16 cellular contexts compared by ENCODE assay signal in genomic region chr2:160968183-160968582, GRCh38.
DNase-seq lines count a peak whose midpoint lies in the region; ATAC-seq, FAIRE-seq and TF ChIP-seq lines count a peak whose summit lies in the region.
"Had no signal": no experiment of that assay in that cellular context is flagged by ENCODE, and none has a peak within 500 bp of the region (broad histone marks: within the 10 kb centered on the region; RNA-seq: fewer than 3 reads in every experiment).

No MANE protein-coding gene starts in this region.

- no peaks in the 10 kb centered on the region for H3K27me3 ChIP-seq in adipocyte (replicated peaks; ENCODE audit: control insufficient read depth, insufficient read depth, low read length)
- H3K27me3 ChIP-seq in HAP-1 (ENCODE audit: low read depth): no peaks in the 10 kb centered on the region

- FAIRE-seq in GM12892 (lab: Jason Lieb, UNC): no peak
- FAIRE-seq: K562 had no signal

- H3K9ac ChIP-seq in adipocyte (ENCODE audit: low read length): peak overlapping the region; percentile 17

- in situ Hi-C loops in HAP-1 (cut with MboI; ENCODE audit: low sequenced_read_pairs): no loop called here

- no peak for TF ChIP-seq POLR2A in GM12892 (IDR thresholded peaks at IDR 0.05; ENCODE audit: low read depth, low read length)

- peaks cover 30% of the 10 kb centered on the region for H3K4me1 Mint-ChIP-seq in osteocyte (ENCODE audit: unreplicated experiment)

- H3K4me3 ChIP-seq in AG10803 (ENCODE audit: low read length): no peak overlapping the region
- no peak overlapping the region for H3K4me3 ChIP-seq in adipocyte (ENCODE audit: low read length)
- H3K4me3 ChIP-seq in fibroblast of pulmonary artery (replicated peaks; ENCODE audit: low read depth, low read length): no peak overlapping the region
- H3K4me3 ChIP-seq in HAP-1: no peak overlapping the region
- H3K4me3 ChIP-seq: K562 had no signal

- peak overlapping the region; percentile 21 for H3K27ac Mint-ChIP-seq in osteocyte (ENCODE audit: unreplicated experiment)
- H3K27ac Mint-ChIP-seq: CD14-positive monocyte, H9 had no signal

- no peaks in the 10 kb centered on the region for H3K9me3 Mint-ChIP-seq in osteocyte (ENCODE audit: unreplicated experiment)
- H3K9me3 Mint-ChIP-seq: H9 had no signal

- no peak for TF ChIP-seq CTCF in AG10803 (conservative IDR thresholded peaks at IDR 0.05; ENCODE audit: low read length)
- TF ChIP-seq CTCF in fibroblast of pulmonary artery (IDR thresholded peaks at IDR 0.05; ENCODE audit: low read length, missing control alignments): no peak
- TF ChIP-seq CTCF in osteocyte (IDR thresholded peaks at IDR 0.05): no peak

- DNase-seq in AG10803 (ENCODE audit: low read depth) (peak; percentile 34), adipocyte (ENCODE audit: low read depth) (peak; percentile 74), fibroblast of pulmonary artery (ENCODE audit: low read depth) (peak; percentile 40), osteocyte (ENCODE audit: extremely low spot score, unreplicated experiment) (no peak), DMS 273 (lab: John Stamatoyannopoulos, UW; ENCODE audit: unreplicated experiment) (no peak), HAP-1 (ENCODE audit: low spot score in 2 of 2) (no peak), GM12892 (ENCODE audit: insufficient read length) (no peak)
- DNase-seq: H9, MV-4-11, NCI-H1417, NCI-H187 treated with DMSO at 0.1 percent for 48 hours, NCI-H526 treated with DMSO at 0.1 percent for 48 hours, SHP77 had no signal

- H3K4me3 Mint-ChIP-seq in osteocyte (ENCODE audit: unreplicated experiment): no peak overlapping the region
- H3K4me3 Mint-ChIP-seq: CD14-positive monocyte, H9 had no signal

- H3K36me3 ChIP-seq in adipocyte (ENCODE audit: control insufficient read depth, insufficient read depth, low read length, severe bottlenecking) (no peaks in the 10 kb centered on the region), HAP-1 (replicated peaks) (no peaks in the 10 kb centered on the region)

- no peak for ATAC-seq in HG02981 (IDR thresholded peaks at IDR 0.05; ENCODE audit: unreplicated experiment)
- ATAC-seq: K562 had no signal

- H3K4me1 ChIP-seq in adipocyte (ENCODE audit: control insufficient read depth, insufficient read depth, low read length) (peaks cover 14% of the 10 kb centered on the region), HAP-1 (peaks cover 4% of the 10 kb centered on the region)

- H3K27me3 Mint-ChIP-seq in osteocyte (ENCODE audit: unreplicated experiment): no peaks in the 10 kb centered on the region

- no peaks in the 10 kb centered on the region for H3K9me3 ChIP-seq in adipocyte (ENCODE audit: control insufficient read depth, low read length)
- no peaks in the 10 kb centered on the region for H3K9me3 ChIP-seq in HAP-1

- no peaks in the 10 kb centered on the region for H3K36me3 Mint-ChIP-seq in osteocyte (ENCODE audit: unreplicated experiment)
- H3K36me3 Mint-ChIP-seq: CD14-positive monocyte had no signal

Comparison
In these comparisons a context has a peak if more than half of its experiments do, and no peak if none do; other contexts are left out.
1. DNase-seq: peak in AG10803 (single experiment), adipocyte (single experiment) and fibroblast of pulmonary artery (single experiment); none in osteocyte (single experiment), DMS 273 (single experiment), HAP-1 (0 of 2) and GM12892 (single experiment).